ENCODE assay signal across 9 cellular contexts in genomic region chr17:40598928-40599627, GRCh38. TPM values are rescaled to one million over a fixed set of nuclear protein-coding genes. Genes with fewer than 3 reads are reported as not detected.
A peak's percentile ranks its signal among the peaks of the same experiment; 100 is the strongest.
DNase-seq lines count a peak whose midpoint lies in the region; ATAC-seq, FAIRE-seq and TF ChIP-seq lines count a peak whose summit lies in the region.
"Had no signal": no experiment of that assay in that cellular context is flagged by ENCODE, and none has a peak within 500 bp of the region (broad histone marks: within the 10 kb centered on the region; RNA-seq: fewer than 3 reads in every experiment).

No MANE protein-coding gene starts in this region.

- intact Hi-C loops in K562 (cut with micrococcal nuclease) (no loop called here), ovary (cut with DNase I) (no loop called here), A673 (cut with micrococcal nuclease; ENCODE audit: unreplicated experiment) (no loop called here)

- H3K36me3 ChIP-seq in Peyer's patch (no peaks in the 10 kb centered on the region), K562 (ENCODE audit: control insufficient read depth, insufficient read depth, low read length) (no peaks in the 10 kb centered on the region), ovary (no peaks in the 10 kb centered on the region), A673 (ENCODE audit: insufficient read depth, low read length, poor library complexity, severe bottlenecking) (no peaks in the 10 kb centered on the region)

- in situ Hi-C loops in K562 (cut with MboI) = no loop called here

- H3K27ac ChIP-seq in Peyer's patch = peak overlapping the region; percentile 44 to 83 (median 66)
- no peak overlapping the region for H3K27ac ChIP-seq in K562 (ENCODE audit: extremely low read depth, low read depth, low read length)
- no peak overlapping the region for H3K27ac ChIP-seq in ovary
- H3K27ac ChIP-seq in A673 (ENCODE audit: low read depth, low read length, poor library complexity, severe bottlenecking) = no peak overlapping the region

- TF ChIP-seq RAD21 in K562 (CRISPR knock-in tag; conservative IDR thresholded peaks at IDR 0.05 in 1 of 2, IDR thresholded peaks at IDR 0.05 in 1 of 2) = no peak

- no peaks in the 10 kb centered on the region for H3K79me2 ChIP-seq in K562 (ENCODE audit: control insufficient read depth, insufficient read depth, low read length)

- H3K27me3 ChIP-seq in Peyer's patch = no peaks in the 10 kb centered on the region
- H3K27me3 ChIP-seq in K562 (ENCODE audit: control insufficient read depth in 2 of 2, insufficient read depth in 2 of 2, low read length in 2 of 2) = peaks cover 0 to 5% of the 10 kb centered on the region in 2 experiments; a peak in 1 of 5 replicates
- no peaks in the 10 kb centered on the region for H3K27me3 ChIP-seq in ovary
- no peaks in the 10 kb centered on the region for H3K27me3 ChIP-seq in A673 (replicated peaks; ENCODE audit: insufficient read depth, low read depth, low read length, poor library complexity)

- no peaks in the 10 kb centered on the region for H4K20me1 ChIP-seq in K562 (replicated peaks; ENCODE audit: control insufficient read depth, insufficient read depth, low read length)

- FAIRE-seq in GM12892 (lab: Jason Lieb, UNC) = peak; percentile 96
- FAIRE-seq in K562 (lab: Jason Lieb, UNC) = no peak
- FAIRE-seq: colon had no signal

- peak overlapping the region; percentile 60 for H2AFZ ChIP-seq in K562 (ENCODE audit: low read depth, low read length)

- POLR2A ChIA-PET in K562 (lab: Yijun Ruan, JAX) = no interaction called here
- POLR2A ChIA-PET in A673 (lab: Charles Lee; ENCODE audit: low non-redundant PET) = no interaction called here

- TF ChIP-seq POLR2A in GM12892 (IDR thresholded peaks at IDR 0.05; ENCODE audit: low read depth, low read length) (no peak), Peyer's patch (IDR thresholded peaks at IDR 0.05) (no peak), K562 (conservative IDR thresholded peaks at IDR 0.05) (no peak), ovary (IDR thresholded peaks at IDR 0.05) (no peak)

- BruUV-seq in K562 (replicated peaks; lab: Mats Ljungman, UMichigan) = no TSS peak
- no TSS peak for BruUV-seq in A673 (replicated peaks; lab: Mats Ljungman, UMichigan)

- DNase-seq in GM12892 (ENCODE audit: insufficient read length) (peak; percentile 48), Peyer's patch (peak in 2 of 3 donors; percentile 79 to 80), K562 (ENCODE audit: extremely low read depth in 1 of 4, low spot score in 3 of 4) (no peak), ovary (peak in 1 of 5 donors; percentile 36), EL (no peak), NCI-H1105 (lab: John Stamatoyannopoulos, UW) (no peak), A673 (ENCODE audit: low spot score) (no peak)

- peaks cover 0 to 19% (median 4%) of the 10 kb centered on the region in 4 donors for H3K4me1 ChIP-seq in Peyer's patch
- peaks cover 0 to 4% of the 10 kb centered on the region in 2 experiments; a peak in 2 of 5 replicates for H3K4me1 ChIP-seq in K562 (replicated peaks in 1 of 2; ENCODE audit: control insufficient read depth in 2 of 2, insufficient read depth in 2 of 2, low read length in 2 of 2)
- no peaks in the 10 kb centered on the region for H3K4me1 ChIP-seq in ovary (ENCODE audit: insufficient read depth)
- H3K4me1 ChIP-seq in A673 (ENCODE audit: insufficient read depth, low read length, poor library complexity, severe bottlenecking) = no peaks in the 10 kb centered on the region

- no peaks in the 10 kb centered on the region for H3K9me1 ChIP-seq in K562 (ENCODE audit: control insufficient read depth, insufficient read depth, low read length)

- WGBS in K562 (ENCODE audit: insufficient coverage, low coverage, missing lambda C conversion rate) = 43% methylated on average over 17 of the region's 17 CpGs
- WGBS in ovary, 3 donors = 61 to 66% (median 64%) methylated on average over 17 of the region's 17 CpGs

- H3K4me3 ChIP-seq in Peyer's patch (no peak overlapping the region), K562 (no peak overlapping the region), ovary (no peak overlapping the region), A673 (ENCODE audit: low read depth, low read length, poor library complexity, severe bottlenecking) (no peak overlapping the region)

- ATAC-seq in HG02642 (IDR thresholded peaks at IDR 0.05; ENCODE audit: poor library complexity, unreplicated experiment) (peak; percentile 76), K562 (no peak)

- H3K9me3 ChIP-seq in Peyer's patch (no peaks in the 10 kb centered on the region), K562 (replicated peaks; ENCODE audit: control insufficient read depth, insufficient read depth, low read depth, low read length) (peaks cover 6% of the 10 kb centered on the region), ovary (no peaks in the 10 kb centered on the region), A673 (ENCODE audit: low read depth, low read length, poor library complexity, severe bottlenecking) (no peaks in the 10 kb centered on the region)

- H3K4me2 ChIP-seq in K562 (ENCODE audit: insufficient read depth, low read length) = no peak overlapping the region

- CTCF ChIA-PET in K562 (lab: Yijun Ruan, JAX; ENCODE audit: low intra/inter-chr PET ratio) = no interaction called here
- CTCF ChIA-PET in A673 (lab: Charles Lee) = no interaction called here

- H3K9ac ChIP-seq in K562 (ENCODE audit: insufficient read depth in 1 of 2, low read depth in 2 of 2, low read length in 2 of 2) = no peak overlapping the region

- TF ChIP-seq CTCF in Peyer's patch (IDR thresholded peaks at IDR 0.05) = no peak
- TF ChIP-seq CTCF in K562 (IDR thresholded peaks at IDR 0.05 in 2 of 3, conservative IDR thresholded peaks at IDR 0.05 in 1 of 3; ENCODE audit: insufficient read depth in 2 of 3, low read depth in 1 of 3, low read length in 3 of 3) = no peak
- no peak for TF ChIP-seq CTCF in ovary (IDR thresholded peaks at IDR 0.05)
- TF ChIP-seq CTCF in A673 (conservative IDR thresholded peaks at IDR 0.05; ENCODE audit: low read depth, low read length) = no peak

- TF ChIP-seq EP300 in K562 (IDR thresholded peaks at IDR 0.05; ENCODE audit: low read length) = no peak
- TF ChIP-seq EP300 in ovary (IDR thresholded peaks at IDR 0.05) = peak; percentile 68

TF ChIP-seq in K562, 482 proteins besides CTCF, POLR2A, EP300 and RAD21 (continues in another document):
- TF ChIP-seq TAF15 (IDR thresholded peaks at IDR 0.05; ENCODE audit: low read depth, low read length) (no peak), PHF8 (IDR thresholded peaks at IDR 0.05; ENCODE audit: borderline replicate concordance, low read length) (no peak), RAD51 (IDR thresholded peaks at IDR 0.05; ENCODE audit: borderline replicate concordance, low read depth) (no peak), BACH1 (tag; IDR thresholded peaks at IDR 0.05) (no peak), RBFOX2 (IDR thresholded peaks at IDR 0.05; ENCODE audit: low read depth, low read length) (no peak), ELF2 (CRISPR knock-in tag; IDR thresholded peaks at IDR 0.05) (no peak), TCFL5 (CRISPR knock-in tag; conservative IDR thresholded peaks at IDR 0.05) (no peak)

RNA-seq across cellular contexts. Expression of gene CCR7, which starts 33.8 kb away (rescaled TPM):
- polyA plus RNA-seq in GM12892 (2012; ENCODE audit: missing spikeins) = 167 TPM
- total RNA-seq in Peyer's patch (10 to 100 TPM in 1 of 4 donors, 1 to 10 TPM in 1, not detected in 2; 3.1 to 22.3 TPM), K562 (2014; rRNA removed) (0.14 and 0.33 TPM in 2 replicates), K562 (2014; rRNA removed; fragmentation: Illumina TruSeq; extraction: Trizol) (0.13 and 0.22 TPM in 2 replicates), K562 (2015; rRNA removed; fragmentation: Illumina TruSeq; extraction: Trizol) (0.30 and 0.51 TPM in 2 replicates), K562 (2021) (1.1 and 1.3 TPM in 2 replicates), ovary (1 to 10 TPM in 2 of 7 donors, under 1 TPM in 3, not detected in 2; 0.23 to 2.5 (median 0.37) TPM), A673 (2021) (0.30 and 0.55 TPM in 2 replicates)
- total RNA-seq in K562 (2011; cell fraction: chromatin; rRNA removed; ENCODE audit: low replicate concordance) = 0.62 and 2.8 TPM in 2 replicates
- 1.6 and 2.2 TPM in 2 replicates for total RNA-seq in K562 (2011; cell fraction: nucleolus; rRNA removed)
- total RNA-seq in K562 (2011; cell fraction: nucleoplasm; rRNA removed) = 1.1 and 1.2 TPM in 2 replicates
- polyA plus RNA-seq in K562 (2011; rRNA removed) (0.46 and 1.4 TPM in 2 replicates), K562 (2014; fragmentation: Illumina TruSeq; extraction: Trizol) (0.48 and 0.73 TPM in 2 replicates), K562 (2014; fragmentation: Nextera tagmentation; extraction: Ambion mirVana) (1 to 10 TPM in 1 of 2 experiments, under 1 TPM in 1; 0.58 to 1.0 TPM), K562 (2014; rRNA removed) (0.32 and 0.56 TPM in 2 replicates), ovary (under 1 TPM; 0.18 to 0.60 TPM)
- polyA plus RNA-seq in K562 (2011; cell fraction: cytosol; rRNA removed) = 0.83 and 6.2 TPM in 2 replicates
- polyA plus RNA-seq in K562 (2011; cell fraction: nucleus; rRNA removed) = 0.28 and 2.5 TPM in 2 replicates
- polyA plus RNA-seq in K562 (2012) = 0.48 and 2.1 TPM in 2 replicates
- 1.1 and 4.7 TPM in 2 replicates for polyA minus RNA-seq in K562 (2011; rRNA and poly(A)+ RNA removed)
- polyA minus RNA-seq in K562 (2011; cell fraction: cytosol; rRNA and poly(A)+ RNA removed) = 1.3 TPM in 1 of 2 replicates, not detected in the other
- 0.67 and 1.5 TPM in 2 replicates for polyA minus RNA-seq in K562 (2011; cell fraction: nucleus; rRNA and poly(A)+ RNA removed)

RNA-seq across cellular contexts. Expression of gene SMARCE1, which starts 48.5 kb away (rescaled TPM):
- 107 TPM for polyA plus RNA-seq in GM12892 (2012; ENCODE audit: missing spikeins)
- total RNA-seq in Peyer's patch = 100 to 1,000 TPM in 1 of 4 donors, 10 to 100 TPM in 3; 46.7 to 133 (median 71.6) TPM
- total RNA-seq in K562 (2011; cell fraction: chromatin; rRNA removed; ENCODE audit: low replicate concordance) = 27.6 and 117 TPM in 2 replicates
- 14.3 and 19.2 TPM in 2 replicates for total RNA-seq in K562 (2011; cell fraction: nucleolus; rRNA removed)
- 46.3 and 110 TPM in 2 replicates for total RNA-seq in K562 (2011; cell fraction: nucleoplasm; rRNA removed)
- total RNA-seq in K562 (2014; rRNA removed) = 104 and 106 TPM in 2 replicates
- total RNA-seq in K562 (2014; rRNA removed; fragmentation: Illumina TruSeq; extraction: Trizol) = 114 and 120 TPM in 2 replicates
- 117 and 126 TPM in 2 replicates for total RNA-seq in K562 (2015; rRNA removed; fragmentation: Illumina TruSeq; extraction: Trizol)
- total RNA-seq in K562 (2021) = 91.2 and 95.0 TPM in 2 replicates
- 33.7 and 64.1 TPM in 2 replicates for polyA plus RNA-seq in K562 (2011; rRNA removed)
- 17.1 and 19.5 TPM in 2 replicates for polyA plus RNA-seq in K562 (2011; cell fraction: cytosol; rRNA removed)
- 24.8 and 26.4 TPM in 2 replicates for polyA plus RNA-seq in K562 (2011; cell fraction: nucleus; rRNA removed)
- 104 and 119 TPM in 2 replicates for polyA plus RNA-seq in K562 (2012)
- 132 and 142 TPM in 2 replicates for polyA plus RNA-seq in K562 (2014; fragmentation: Illumina TruSeq; extraction: Trizol)
- polyA plus RNA-seq in K562 (2014; fragmentation: Nextera tagmentation; extraction: Ambion mirVana) = 100 to 1,000 TPM; 115 to 135 TPM
- 94.8 and 111 TPM in 2 replicates for polyA plus RNA-seq in K562 (2014; rRNA removed)
- 59.4 and 78.3 TPM in 2 replicates for polyA minus RNA-seq in K562 (2011; rRNA and poly(A)+ RNA removed)
- 16.4 and 25.9 TPM in 2 replicates for polyA minus RNA-seq in K562 (2011; cell fraction: cytosol; rRNA and poly(A)+ RNA removed)
- polyA minus RNA-seq in K562 (2011; cell fraction: nucleus; rRNA and poly(A)+ RNA removed) = 67.2 and 84.4 TPM in 2 replicates
- total RNA-seq in ovary = 100 to 1,000 TPM in 5 of 7 donors, 10 to 100 TPM in 2; 80.2 to 129 (median 112) TPM
- 100 to 1,000 TPM; 109 to 158 TPM for polyA plus RNA-seq in ovary
- total RNA-seq in A673 (2021) = 91.4 and 108 TPM in 2 replicates

Comparison
In these comparisons a context has a peak if more than half of its experiments do, and no peak if none do; other contexts are left out.
1. DNase-seq: peak in GM12892 (single experiment) and Peyer's patch (2 of 3); none in K562 (0 of 4), EL (single experiment), NCI-H1105 (single experiment) and A673 (single experiment).
2. H3K27ac ChIP-seq: peak in Peyer's patch (4 of 4); none in K562 (single experiment), ovary (0 of 2) and A673 (single experiment).